ENCODE assay signal across 15 cellular contexts in the genomic region with DNA sequence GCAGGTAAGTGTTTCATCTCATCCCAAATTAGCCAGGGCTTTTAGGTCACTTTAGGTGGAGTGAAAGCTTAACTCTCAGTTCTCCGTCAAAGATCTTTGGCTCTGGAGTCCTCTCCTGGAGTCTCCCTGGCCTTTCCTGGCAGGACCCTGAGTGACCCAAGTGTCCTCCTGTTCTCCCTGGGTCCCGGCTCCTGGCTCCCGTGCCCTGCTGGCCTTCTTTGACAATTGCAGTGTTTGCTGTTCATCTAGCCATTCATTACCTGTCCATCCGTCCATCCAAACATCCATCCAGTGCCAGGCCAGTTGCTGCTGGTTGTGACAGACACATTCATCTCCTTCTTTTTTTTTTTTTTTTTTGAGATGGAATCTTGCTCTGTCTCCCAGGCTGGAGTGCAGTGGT.
"Had no signal": no experiment of that assay in that cellular context is flagged by ENCODE, and none has a peak within 500 bp of the region (broad histone marks: within the 10 kb centered on the region; RNA-seq: fewer than 3 reads in every experiment).

No MANE protein-coding gene starts in this region.

- H3K9me3 ChIP-seq: ascending aorta, left ventricle myocardium inferior, thyroid gland had no signal

- H3K27ac ChIP-seq: ascending aorta, left ventricle myocardium inferior, thyroid gland had no signal

- H3K27me3 ChIP-seq: ascending aorta, thyroid gland had no signal

- H3K4me1 ChIP-seq: ascending aorta, thyroid gland had no signal

- ATAC-seq: activated CD8-positive, alpha-beta T cell treated with anti-CD3 and anti-CD28 coated beads, Interleukin-2, amount 10 ng/mL, durations not matched to agents 7 days and 5 days; activated naive CD8-positive, alpha-beta T cell treated with anti-CD3 and anti-CD28 coated beads, Interleukin-2, amount 50 U/mL, for 24 hours; effector memory CD8-positive, alpha-beta T cell had no signal

- H3K4me3 ChIP-seq: ascending aorta, left ventricle myocardium inferior, thyroid gland had no signal

- DNase-seq: activated CD4-positive, alpha-beta T cell treated with anti-CD3 and anti-CD28 coated beads, Interleukin-2, amount 10 ng/mL, durations not matched to agents 24 days and 14 days; activated CD8-positive, alpha-beta T cell treated with anti-CD3 and anti-CD28 coated beads, Interleukin-2, amount 10 ng/mL, durations not matched to agents 7 days and 5 days; activated naive CD4-positive, alpha-beta T cell treated with anti-CD3 and anti-CD28 coated beads, Interleukin-2, amount 10 ng/mL, durations not matched to agents 7 days and 5 days; activated naive CD8-positive, alpha-beta T cell treated with anti-CD3 and anti-CD28 coated beads, Interleukin-2, amount 50 U/mL, for 24 hours; activated T-cell treated with anti-CD3 and anti-CD28 coated beads, Interleukin-2, amount 50 U/mL, for 24 hours; cortex of kidney; effector memory CD8-positive, alpha-beta T cell; foreskin fibroblast; left ventricle myocardium inferior; mammary epithelial cell; stimulated activated CD4-positive, alpha-beta T cell treated with anti-CD3 and anti-CD28 coated beads, Interleukin-2, amount 100 ng/mL, for 24 hours; stimulated activated naive CD4-positive, alpha-beta T cell treated with Interleukin-2 at 50 U/mL for 16 hours; T1000; thyroid gland had no signal

- H3K36me3 ChIP-seq: ascending aorta, left ventricle myocardium inferior, thyroid gland had no signal
